ENCODE assay signal across 24 cellular contexts in the genomic region with DNA sequence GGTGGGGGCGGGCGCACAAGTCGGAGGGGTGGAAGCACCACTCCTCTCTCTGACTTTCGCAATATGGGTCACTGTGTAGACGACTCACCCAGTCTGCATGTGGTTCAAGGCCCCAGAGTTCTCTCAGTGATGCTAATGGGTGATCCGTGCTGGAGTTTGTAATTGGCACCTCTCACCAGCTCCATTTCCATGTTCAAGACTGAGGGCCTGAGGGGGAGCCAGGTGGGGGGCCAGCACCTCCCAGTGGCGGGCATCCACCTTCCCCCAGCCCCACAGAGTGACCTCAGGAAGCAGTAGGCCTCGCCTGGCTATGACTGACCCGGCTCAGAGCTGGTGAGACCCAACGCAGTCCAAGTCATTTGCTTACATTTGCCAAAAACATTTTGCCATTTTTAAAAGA.
A peak's percentile ranks its signal among the peaks of the same experiment; 100 is the strongest.
DNase-seq lines count a peak whose midpoint lies in the region; ATAC-seq and TF ChIP-seq lines count a peak whose summit lies in the region.
"Had no signal": no experiment of that assay in that cellular context is flagged by ENCODE, and none has a peak within 500 bp of the region (broad histone marks: within the 10 kb centered on the region; RNA-seq: fewer than 3 reads in every experiment).

No MANE protein-coding gene starts in this region.

- no peak overlapping the region for H3K4me3 ChIP-seq in mammary epithelial cell (replicated peaks in 1 of 3; ENCODE audit: insufficient read depth in 1 of 3, low read depth in 2 of 3, low read length in 3 of 3)
- H3K4me3 ChIP-seq in mesenchymal stem cell (ENCODE audit: insufficient read depth in 1 of 2, low read depth in 1 of 2, low read length in 2 of 2): no peak overlapping the region
- H3K4me3 ChIP-seq in heart left ventricle: no peak overlapping the region
- H3K4me3 ChIP-seq: A549, body of pancreas, esophagus squamous epithelium, GM12878, neural progenitor cell, upper lobe of right lung had no signal

- H3K4me1 Mint-ChIP-seq in MCF 10A (ENCODE audit: insufficient read depth, unreplicated experiment): peaks cover 2% of the 10 kb centered on the region

- no peak overlapping the region for H2AK5ac ChIP-seq in mesenchymal stem cell (ENCODE audit: low read length, severe bottlenecking)

- no peak overlapping the region for H3K4me2 ChIP-seq in mammary epithelial cell (ENCODE audit: insufficient read depth, low read depth, low read length)
- no peak overlapping the region for H3K4me2 ChIP-seq in mesenchymal stem cell (ENCODE audit: low read length, poor library complexity, severe bottlenecking)
- H3K4me2 ChIP-seq: A549 had no signal

- in situ Hi-C loops in mammary epithelial cell (cut with MboI; ENCODE audit: low sequenced_read_pairs in 2 of 2): no loop called here

- H4K91ac ChIP-seq in mesenchymal stem cell (ENCODE audit: low read length): no peak overlapping the region

- no peak overlapping the region for H3K27ac Mint-ChIP-seq in MCF 10A (ENCODE audit: low read depth, unreplicated experiment)
- H3K27ac Mint-ChIP-seq: activated naive CD4-positive, alpha-beta T cell treated with anti-CD3 and anti-CD28 coated beads, Interleukin-2, amount 50 U/mL, for 72 hours had no signal

- 92% methylated on average over 5 of the region's 10 CpGs for WGBS in mammary epithelial cell (ENCODE audit: low coverage, missing lambda C conversion rate)
- 65% methylated on average over 10 of the region's 10 CpGs for WGBS in mesenchymal stem cell
- 83 to 88% (median 86%) methylated on average over 10 of the region's 10 CpGs for WGBS in heart left ventricle, 4 donors

- H3K14ac ChIP-seq in mesenchymal stem cell (ENCODE audit: low read length in 2 of 2): no peak overlapping the region

- no peaks in the 10 kb centered on the region for H3K9me3 Mint-ChIP-seq in MCF 10A (ENCODE audit: unreplicated experiment)
- H3K9me3 Mint-ChIP-seq: activated naive CD4-positive, alpha-beta T cell treated with anti-CD3 and anti-CD28 coated beads, Interleukin-2, amount 50 U/mL, for 72 hours; neural progenitor cell had no signal

- H3K4me1 ChIP-seq in mammary epithelial cell (ENCODE audit: insufficient read depth, low read length): peaks cover 8% of the 10 kb centered on the region
- H3K4me1 ChIP-seq in mesenchymal stem cell (ENCODE audit: control insufficient read depth, insufficient read depth, low read depth, low read length): peaks cover 4% of the 10 kb centered on the region
- H3K4me1 ChIP-seq in heart left ventricle: peaks cover 0 to 25% (median 6%) of the 10 kb centered on the region in 12 donors
- H3K4me1 ChIP-seq: upper lobe of right lung had no signal

- H3K27me3 ChIP-seq in mammary epithelial cell (ENCODE audit: insufficient read depth, low read length) (no peaks in the 10 kb centered on the region), mesenchymal stem cell (ENCODE audit: control insufficient read depth in 1 of 2, insufficient read depth in 1 of 2, low read length in 2 of 2) (no peaks in the 10 kb centered on the region), heart left ventricle (no peaks in the 10 kb centered on the region)
- H3K27me3 ChIP-seq: body of pancreas, esophagus squamous epithelium, neural progenitor cell, upper lobe of right lung had no signal

- peak; percentile 21 for DNase-seq in mammary epithelial cell
- DNase-seq in MCF 10A (ENCODE audit: unreplicated experiment): no peak
- DNase-seq in SW480 (ENCODE audit: low spot score): peak; percentile 35
- DNase-seq in mesenchymal stem cell: no peak
- no peak for DNase-seq in heart left ventricle
- DNase-seq in GM10248 (ENCODE audit: extremely low spot score): no peak
- DNase-seq in NCI-H1105 (lab: John Stamatoyannopoulos, UW): no peak
- DNase-seq: activated CD4-positive, alpha-beta T cell treated with anti-CD3 and anti-CD28 coated beads for 4 hours; body of pancreas; C1 segment of cervical spinal cord; DMS 273 treated with DMSO at 0.1 percent for 48 hours; effector CD8-positive, alpha-beta T cell; esophagus squamous epithelium; GF-D8; NCI-H1417; NCI-H526; stimulated activated CD4-positive, alpha-beta T cell treated with anti-CD3 and anti-CD28 coated beads, Interleukin-4, amount 100 ng/mL, for 4 hours; upper lobe of right lung had no signal

- intact Hi-C loops in mammary epithelial cell (cut with micrococcal nuclease): no loop called here
- intact Hi-C loops in MCF 10A (cut with micrococcal nuclease): no loop called here
- intact Hi-C loops in heart left ventricle (cut with DNase I): no loop called here

- BruUV-seq in mammary epithelial cell (replicated peaks; lab: Mats Ljungman, UMichigan) (no TSS peak), MCF 10A (replicated peaks; lab: Mats Ljungman, UMichigan) (no TSS peak)

- H3K9ac ChIP-seq in mammary epithelial cell (ENCODE audit: insufficient read depth, low read length): no peak overlapping the region
- H3K9ac ChIP-seq in mesenchymal stem cell (ENCODE audit: low read length): no peak overlapping the region
- H3K9ac ChIP-seq: neural progenitor cell had no signal

- H3K27ac ChIP-seq in mammary epithelial cell (ENCODE audit: insufficient read depth, low read depth, low read length) (no peak overlapping the region), mesenchymal stem cell (ENCODE audit: low read length, poor library complexity, severe bottlenecking) (peak overlapping the region; percentile 8), heart left ventricle (no peak overlapping the region)
- H3K27ac ChIP-seq: A549, body of pancreas, esophagus squamous epithelium, neural progenitor cell, RWPE1, upper lobe of right lung had no signal

- no peak overlapping the region for H3K18ac ChIP-seq in mesenchymal stem cell (ENCODE audit: low read depth in 1 of 2, low read length in 2 of 2)

- H3K4me3 Mint-ChIP-seq in MCF 10A (ENCODE audit: unreplicated experiment): no peak overlapping the region

- no peak overlapping the region for H3K4ac ChIP-seq in mesenchymal stem cell (ENCODE audit: low read depth in 1 of 2, low read length in 2 of 2)

- H2BK15ac ChIP-seq in mesenchymal stem cell (ENCODE audit: low read depth, poor library complexity, severe bottlenecking): no peak overlapping the region

- ATAC-seq in heart left ventricle (no peak), GM21529 (IDR thresholded peaks at IDR 0.05; ENCODE audit: unreplicated experiment) (no peak)
- ATAC-seq: A549; activated naive CD4-positive, alpha-beta T cell treated with anti-CD3 and anti-CD28 coated beads, Interleukin-2, amount 50 U/mL, for 72 hours; body of pancreas; GM12878; upper lobe of right lung had no signal

- H3K79me2 ChIP-seq in mammary epithelial cell (ENCODE audit: insufficient read depth, low read length): no peaks in the 10 kb centered on the region

- no peak overlapping the region for H2BK120ac ChIP-seq in mesenchymal stem cell (ENCODE audit: low read depth, low read length)

- POLR2A ChIA-PET in MCF 10A (lab: Yijun Ruan, JAX): interaction anchor here (1.2 kb wide), 1 partner anchor 20 kb away, joined by 3 read pairs; no protein-coding TSS in a partner anchor
- POLR2A ChIA-PET in GM10248 (lab: Yijun Ruan, JAX): no interaction called here

- peaks cover 7% of the 10 kb centered on the region for H3K36me3 Mint-ChIP-seq in MCF 10A (ENCODE audit: insufficient read depth, unreplicated experiment)
- H3K36me3 Mint-ChIP-seq: activated naive CD4-positive, alpha-beta T cell treated with anti-CD3 and anti-CD28 coated beads, Interleukin-2, amount 50 U/mL, for 72 hours had no signal

- H3K9me3 ChIP-seq in mammary epithelial cell (replicated peaks; ENCODE audit: insufficient read depth, low read length): no peaks in the 10 kb centered on the region
- H3K9me3 ChIP-seq in mesenchymal stem cell (ENCODE audit: control insufficient read depth, low read length): no peaks in the 10 kb centered on the region
- H3K9me3 ChIP-seq in heart left ventricle: no peaks in the 10 kb centered on the region
- H3K9me3 ChIP-seq: A549, body of pancreas, esophagus squamous epithelium, upper lobe of right lung had no signal

- H2BK5ac ChIP-seq in mesenchymal stem cell (ENCODE audit: low read depth, low read length, poor library complexity, severe bottlenecking): no peak overlapping the region

- H2AFZ ChIP-seq in mammary epithelial cell (ENCODE audit: low read depth, low read length) (no peak overlapping the region), mesenchymal stem cell (ENCODE audit: low read depth, low read length) (no peak overlapping the region)

- no peaks in the 10 kb centered on the region for H3K79me1 ChIP-seq in mesenchymal stem cell (replicated peaks; ENCODE audit: low read length, poor library complexity, severe bottlenecking)

- no peaks in the 10 kb centered on the region for H4K20me1 ChIP-seq in mammary epithelial cell (ENCODE audit: insufficient read depth, low read length)

- no peak overlapping the region for H4K8ac ChIP-seq in mesenchymal stem cell (ENCODE audit: low read length)

- no peak overlapping the region for H3K23ac ChIP-seq in mesenchymal stem cell (ENCODE audit: low read length in 2 of 2)

- CTCF ChIA-PET in mammary epithelial cell (lab: Charles Lee; ENCODE audit: low non-redundant PET) (no interaction called here), MCF 10A (lab: Yijun Ruan, JAX) (interaction anchor here (0.6 kb wide), 1 partner anchor 140 kb away, joined by 3 read pairs; no protein-coding TSS in a partner anchor), GM10248 (lab: Yijun Ruan, JAX) (interaction anchor here (1.1 kb wide), 1 partner anchor 13 kb away, joined by 3 read pairs; no protein-coding TSS in a partner anchor)

- H3K27me3 Mint-ChIP-seq in MCF 10A (ENCODE audit: insufficient read depth, unreplicated experiment): no peaks in the 10 kb centered on the region

- no peaks in the 10 kb centered on the region for H3K36me3 ChIP-seq in mammary epithelial cell (ENCODE audit: insufficient read depth, low read length)
- H3K36me3 ChIP-seq in mesenchymal stem cell (ENCODE audit: control insufficient read depth in 1 of 2, insufficient read depth in 2 of 2, low read depth in 1 of 2, low read length in 2 of 2): peaks cover 0 to 25% of the 10 kb centered on the region in 2 experiments
- H3K36me3 ChIP-seq in heart left ventricle: peaks cover 0 to 41% (median 24%) of the 10 kb centered on the region in 9 donors
- H3K36me3 ChIP-seq: neural progenitor cell had no signal

- dilution Hi-C loops in mammary epithelial cell (cut with HindIII; ENCODE audit: low sequenced_read_pairs): no loop called here

- no peak for TF ChIP-seq POLR2A in heart left ventricle (IDR thresholded peaks at IDR 0.05)

- H2BK12ac ChIP-seq in mesenchymal stem cell (ENCODE audit: low read length in 2 of 2): no peak overlapping the region

- TF ChIP-seq CTCF in mammary epithelial cell (conservative IDR thresholded peaks at IDR 0.05 in 1 of 2, IDR thresholded peaks at IDR 0.05 in 1 of 2; ENCODE audit: extremely low read depth in 1 of 2, insufficient read depth in 1 of 2, low read depth in 1 of 2, low read length in 2 of 2): no peak
- TF ChIP-seq CTCF in MCF 10A (IDR thresholded peaks at IDR 0.05; ENCODE audit: unreplicated experiment): no peak
- no peak for TF ChIP-seq CTCF in heart left ventricle (IDR thresholded peaks at IDR 0.05)
- TF ChIP-seq CTCF in GM10248 (IDR thresholded peaks at IDR 0.05; ENCODE audit: control extremely low read depth, extremely low read depth, low read depth, missing control alignments): no peak

Comparison
In these comparisons a context has a peak if more than half of its experiments do, and no peak if none do; other contexts are left out.
1. DNase-seq: peak in mammary epithelial cell (single experiment) and SW480 (single experiment); none in MCF 10A (single experiment), mesenchymal stem cell (single experiment), heart left ventricle (0 of 5), GM10248 (single experiment) and NCI-H1105 (single experiment).